9 cellular contexts compared by ENCODE assay signal in the genomic region with DNA sequence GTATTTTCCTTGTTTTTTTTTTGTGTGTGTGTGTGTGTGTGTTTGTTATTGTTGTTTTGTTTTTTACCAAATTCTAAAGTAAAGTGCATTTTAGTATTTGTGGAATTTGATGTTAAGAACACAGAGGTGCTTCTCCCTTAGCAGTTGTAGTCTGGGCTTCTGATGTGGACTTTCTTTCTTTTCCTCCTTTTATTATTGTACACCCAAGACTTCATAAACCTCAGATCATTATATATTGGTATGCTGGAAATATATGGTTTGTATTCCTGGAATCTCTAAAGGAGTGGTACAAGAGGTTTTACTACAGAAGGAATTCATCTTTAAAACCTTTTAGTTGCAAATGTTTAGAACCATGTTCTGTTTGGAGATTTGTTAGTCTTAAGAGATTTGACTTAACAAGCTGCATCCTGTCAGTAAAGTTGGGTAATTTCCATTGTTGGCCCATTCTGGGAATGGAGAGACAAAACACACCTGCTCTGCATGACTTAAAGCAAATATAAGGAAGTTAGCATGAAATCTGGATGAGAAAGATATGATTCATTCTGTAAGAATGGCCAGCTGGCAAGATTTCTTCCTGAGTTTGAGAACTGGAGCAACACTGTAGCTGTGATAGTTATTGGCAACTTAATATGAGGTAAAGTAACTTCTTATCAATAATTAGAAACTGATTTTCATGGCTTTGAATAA.
A peak's percentile ranks its signal among the peaks of the same experiment; 100 is the strongest.
DNase-seq lines count a peak whose midpoint lies in the region; ATAC-seq, FAIRE-seq and TF ChIP-seq lines count a peak whose summit lies in the region.
"Had no signal": no experiment of that assay in that cellular context is flagged by ENCODE, and none has a peak within 500 bp of the region (broad histone marks: within the 10 kb centered on the region; RNA-seq: fewer than 3 reads in every experiment).

No MANE protein-coding gene starts in this region.

- H2AK5ac ChIP-seq in mesenchymal stem cell (ENCODE audit: low read length, severe bottlenecking) = no peak overlapping the region

- H2BK15ac ChIP-seq in mesenchymal stem cell (ENCODE audit: low read depth, poor library complexity, severe bottlenecking) = no peak overlapping the region

- no peaks in the 10 kb centered on the region for H3K9me3 ChIP-seq in mesenchymal stem cell (ENCODE audit: control insufficient read depth, low read length)

- H3K27ac ChIP-seq in mesenchymal stem cell (ENCODE audit: low read length, poor library complexity, severe bottlenecking) = peak overlapping the region; percentile 94

- DNase-seq in AG09309 (ENCODE audit: low read depth) (peak; percentile 69), HS-5 (ENCODE audit: low read depth) (peak; percentile 85), bronchial epithelial cell (ENCODE audit: low read depth) (peak; percentile 100), mesenchymal stem cell (peak; percentile 93), NCI-H2107 treated with DMSO at 0.1 percent for 48 hours (lab: John Stamatoyannopoulos, UW; ENCODE audit: unreplicated experiment) (no peak), DMS79 (lab: John Stamatoyannopoulos, UW) (no peak), UCSD-AML1 (lab: John Stamatoyannopoulos, UW; ENCODE audit: unreplicated experiment) (no peak)

- H3K27me3 ChIP-seq in bronchial epithelial cell (ENCODE audit: control insufficient read depth, insufficient read depth, low read length) (no peaks in the 10 kb centered on the region), mesenchymal stem cell (ENCODE audit: control insufficient read depth in 1 of 2, insufficient read depth in 1 of 2, low read length in 2 of 2) (no peaks in the 10 kb centered on the region)

- peaks cover 5% of the 10 kb centered on the region for H3K36me3 ChIP-seq in bronchial epithelial cell (ENCODE audit: control insufficient read depth, insufficient read depth, low read length)
- peaks cover 0 to 31% of the 10 kb centered on the region in 2 experiments for H3K36me3 ChIP-seq in mesenchymal stem cell (ENCODE audit: control insufficient read depth in 1 of 2, insufficient read depth in 2 of 2, low read depth in 1 of 2, low read length in 2 of 2)

- peaks cover 12% of the 10 kb centered on the region for H3K79me1 ChIP-seq in mesenchymal stem cell (replicated peaks; ENCODE audit: low read length, poor library complexity, severe bottlenecking)

- no peak overlapping the region for H3K23ac ChIP-seq in mesenchymal stem cell (ENCODE audit: low read length in 2 of 2)

- H2BK12ac ChIP-seq in mesenchymal stem cell (ENCODE audit: low read length in 2 of 2) = no peak overlapping the region

- H4K91ac ChIP-seq in mesenchymal stem cell (ENCODE audit: low read length) = no peak overlapping the region

- no peak overlapping the region for H3K9ac ChIP-seq in mesenchymal stem cell (ENCODE audit: low read length)

- no peak overlapping the region for H3K4ac ChIP-seq in mesenchymal stem cell (ENCODE audit: low read depth in 1 of 2, low read length in 2 of 2)

- H3K4me3 ChIP-seq in AG09309 (ENCODE audit: control insufficient read depth, low read depth, low read length) (no peak overlapping the region), bronchial epithelial cell (ENCODE audit: low read depth, low read length) (no peak overlapping the region), mesenchymal stem cell (ENCODE audit: insufficient read depth in 1 of 2, low read depth in 1 of 2, low read length in 2 of 2) (no peak overlapping the region)
- H3K4me3 ChIP-seq: K562 had no signal

- no peak for TF ChIP-seq CTCF in AG09309 (IDR thresholded peaks at IDR 0.05; ENCODE audit: control insufficient read depth, insufficient read depth, low read depth, low read length, missing control alignments)
- TF ChIP-seq CTCF in bronchial epithelial cell (IDR thresholded peaks at IDR 0.05; ENCODE audit: insufficient read depth, low read length, severe bottlenecking) = no peak

- H3K18ac ChIP-seq in mesenchymal stem cell (ENCODE audit: low read depth in 1 of 2, low read length in 2 of 2) = no peak overlapping the region

- H4K8ac ChIP-seq in mesenchymal stem cell (ENCODE audit: low read length) = no peak overlapping the region

- no peak for FAIRE-seq in bronchial epithelial cell (lab: Jason Lieb, UNC)
- FAIRE-seq: K562 had no signal

- H3K4me2 ChIP-seq in mesenchymal stem cell (ENCODE audit: low read length, poor library complexity, severe bottlenecking) = no peak overlapping the region

- no peak overlapping the region for H2BK120ac ChIP-seq in mesenchymal stem cell (ENCODE audit: low read depth, low read length)

- H2BK5ac ChIP-seq in mesenchymal stem cell (ENCODE audit: low read depth, low read length, poor library complexity, severe bottlenecking) = peak overlapping the region; percentile 31

- no peak overlapping the region for H2AFZ ChIP-seq in mesenchymal stem cell (ENCODE audit: low read depth, low read length)

- ATAC-seq in HG03175 (IDR thresholded peaks at IDR 0.05; ENCODE audit: unreplicated experiment) = no peak
- ATAC-seq: K562 had no signal

- no peak overlapping the region for H3K14ac ChIP-seq in mesenchymal stem cell (ENCODE audit: low read length in 2 of 2)

- peaks cover 2% of the 10 kb centered on the region for H3K4me1 ChIP-seq in mesenchymal stem cell (ENCODE audit: control insufficient read depth, insufficient read depth, low read depth, low read length)

Comparison
In these comparisons a context has a peak if more than half of its experiments do, and no peak if none do; other contexts are left out.
1. DNase-seq: peak in AG09309 (single experiment), HS-5 (single experiment), bronchial epithelial cell (single experiment) and mesenchymal stem cell (single experiment); none in NCI-H2107 treated with DMSO at 0.1 percent for 48 hours (single experiment), DMS79 (single experiment) and UCSD-AML1 (single experiment).